In genomic region chrX:39258331-39258730, GRCh38 we compare ENCODE assay signal across 13 cellular contexts.
DNase-seq lines count a peak whose midpoint lies in the region.
"Had no signal": no experiment of that assay in that cellular context is flagged by ENCODE, and none has a peak within 500 bp of the region (broad histone marks: within the 10 kb centered on the region; RNA-seq: fewer than 3 reads in every experiment).

No MANE protein-coding gene starts in this region.

- peak; percentile 19 for DNase-seq in DMS53 (lab: John Stamatoyannopoulos, UW)
- DNase-seq in DMS53 treated with DMSO at 0.1 percent for 48 hours (lab: John Stamatoyannopoulos, UW; ENCODE audit: unreplicated experiment): no peak
- peak; percentile 64 for DNase-seq in NCI-H146 treated with DMSO at 0.1 percent for 48 hours (lab: John Stamatoyannopoulos, UW; ENCODE audit: unreplicated experiment)
- peak; percentile 2 for DNase-seq in amniotic epithelial cell (ENCODE audit: low read depth)
- peak; percentile 61 for DNase-seq in myocyte (ENCODE audit: low read depth)
- DNase-seq in activated gamma-delta T cell treated with Interleukin-2 at 50 U/mL for 16 hours: no peak
- DNase-seq in NCI-H345 treated with DMSO at 0.1 percent for 48 hours (lab: John Stamatoyannopoulos, UW; ENCODE audit: unreplicated experiment): no peak
- DNase-seq in NOMO-1 treated with dmso at 0.1 percent for 144 hours (lab: John Stamatoyannopoulos, UW; ENCODE audit: unreplicated experiment): no peak
- DNase-seq: activated CD4-positive, alpha-beta memory T cell treated with anti-CD3 and anti-CD28 coated beads for 36 hours; GOT3; NCI-H2081 treated with DMSO at 0.1 percent for 48 hours; stimulated activated CD4-positive, alpha-beta T cell treated with anti-CD3 and anti-CD28 coated beads, Interleukin-2, amount 100 ng/mL, for 48 hours; testis had no signal

Comparison
In these comparisons a context has a peak if more than half of its experiments do, and no peak if none do; other contexts are left out.
1. DNase-seq: peak in DMS53 (single experiment), NCI-H146 treated with DMSO at 0.1 percent for 48 hours (single experiment), amniotic epithelial cell (single experiment) and myocyte (single experiment); none in DMS53 treated with DMSO at 0.1 percent for 48 hours (single experiment), activated gamma-delta T cell treated with Interleukin-2 at 50 U/mL for 16 hours (single experiment), NCI-H345 treated with DMSO at 0.1 percent for 48 hours (single experiment) and NOMO-1 treated with dmso at 0.1 percent for 144 hours (single experiment).